2 cellular contexts compared by ENCODE assay signal in genomic region chr18:72452328-72452727, GRCh38.
A peak's percentile ranks its signal among the peaks of the same experiment; 100 is the strongest.
TF ChIP-seq lines count a peak whose summit lies in the region.

No MANE protein-coding gene starts in this region.

TF ChIP-seq in HepG2, 621 proteins besides CTCF, POLR2A, EP300 and RAD21:
- TF ChIP-seq, protein P1, sequence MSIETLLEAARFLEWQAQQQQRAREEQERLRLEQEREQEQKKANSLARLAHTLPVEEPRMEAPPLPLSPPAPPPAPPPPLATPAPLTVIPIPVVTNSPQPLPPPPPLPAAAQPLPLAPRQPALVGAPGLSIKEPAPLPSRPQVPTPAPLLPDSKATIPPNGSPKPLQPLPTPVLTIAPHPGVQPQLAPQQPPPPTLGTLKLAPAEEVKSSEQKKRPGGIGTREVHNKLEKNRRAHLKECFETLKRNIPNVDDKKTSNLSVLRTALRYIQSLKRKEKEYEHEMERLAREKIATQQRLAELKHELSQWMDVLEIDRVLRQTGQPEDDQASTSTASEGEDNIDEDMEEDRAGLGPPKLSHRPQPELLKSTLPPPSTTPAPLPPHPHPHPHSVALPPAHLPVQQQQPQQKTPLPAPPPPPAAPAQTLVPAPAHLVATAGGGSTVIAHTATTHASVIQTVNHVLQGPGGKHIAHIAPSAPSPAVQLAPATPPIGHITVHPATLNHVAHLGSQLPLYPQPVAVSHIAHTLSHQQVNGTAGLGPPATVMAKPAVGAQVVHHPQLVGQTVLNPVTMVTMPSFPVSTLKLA (IDR thresholded peaks at IDR 0.05) = peak; percentile 86
- TF ChIP-seq ZNF607 (CRISPR knock-in tag; IDR thresholded peaks at IDR 0.05; ENCODE audit: borderline replicate concordance) = no peak

TF ChIP-seq in GM12878, 131 proteins besides CTCF, POLR2A, EP300 and RAD21:
- no peak for TF ChIP-seq TCF7 (IDR thresholded peaks at IDR 0.05; ENCODE audit: borderline replicate concordance)
- TF ChIP-seq BRCA1 (IDR thresholded peaks at IDR 0.05; ENCODE audit: low read depth, low read length) = no peak
- TF ChIP-seq PKNOX1 (IDR thresholded peaks at IDR 0.05) = peak; percentile 54
